1 cellular context compared by ENCODE assay signal in the genomic region with DNA sequence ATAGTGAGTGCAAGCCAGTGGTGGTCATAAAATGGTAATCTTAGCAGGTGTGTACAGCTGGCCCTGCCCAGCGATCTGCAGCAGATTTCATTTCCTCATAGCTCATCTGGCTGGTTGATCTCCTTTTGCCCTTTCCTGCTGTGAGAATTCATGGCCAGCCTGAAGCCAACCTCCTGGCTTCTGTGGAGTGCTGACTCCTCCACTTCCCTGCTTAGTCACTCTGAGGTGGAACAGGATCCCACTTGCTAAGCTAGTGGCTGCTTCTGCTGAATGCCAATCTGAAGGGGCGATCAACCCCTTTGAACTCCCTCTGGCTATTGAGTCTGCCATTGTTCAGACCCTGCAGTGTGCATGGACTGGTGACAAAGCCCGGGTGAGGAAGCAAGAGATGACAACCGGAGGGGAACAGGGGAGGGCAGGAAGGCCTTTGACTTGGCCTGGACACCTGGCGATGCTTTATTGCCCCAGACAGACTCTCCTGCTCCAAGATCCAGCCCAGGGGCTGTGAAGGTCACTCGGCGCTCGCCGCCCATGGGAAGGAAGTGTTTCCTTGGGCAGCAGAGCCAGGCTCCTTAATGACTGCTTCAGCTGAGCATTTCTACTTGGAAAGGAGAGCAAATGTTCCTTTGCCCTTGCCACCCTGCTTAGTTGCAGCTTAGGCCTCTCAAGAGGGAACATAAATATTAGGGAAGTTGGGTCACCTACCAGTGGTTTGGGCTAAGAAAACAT.
TF ChIP-seq lines count a peak whose summit lies in the region.

No MANE protein-coding gene starts in this region.

TF ChIP-seq in IMR-90, 13 proteins besides CTCF, POLR2A, EP300 and RAD21:
- no peak for TF ChIP-seq BHLHE40 (IDR thresholded peaks at IDR 0.05; ENCODE audit: low read depth, low read length)
- no peak for TF ChIP-seq CEBPB (IDR thresholded peaks at IDR 0.05; ENCODE audit: low read depth, low read length)
- no peak for TF ChIP-seq FOS (IDR thresholded peaks at IDR 0.05; ENCODE audit: low read depth, low read length)
- TF ChIP-seq, protein P1, sequence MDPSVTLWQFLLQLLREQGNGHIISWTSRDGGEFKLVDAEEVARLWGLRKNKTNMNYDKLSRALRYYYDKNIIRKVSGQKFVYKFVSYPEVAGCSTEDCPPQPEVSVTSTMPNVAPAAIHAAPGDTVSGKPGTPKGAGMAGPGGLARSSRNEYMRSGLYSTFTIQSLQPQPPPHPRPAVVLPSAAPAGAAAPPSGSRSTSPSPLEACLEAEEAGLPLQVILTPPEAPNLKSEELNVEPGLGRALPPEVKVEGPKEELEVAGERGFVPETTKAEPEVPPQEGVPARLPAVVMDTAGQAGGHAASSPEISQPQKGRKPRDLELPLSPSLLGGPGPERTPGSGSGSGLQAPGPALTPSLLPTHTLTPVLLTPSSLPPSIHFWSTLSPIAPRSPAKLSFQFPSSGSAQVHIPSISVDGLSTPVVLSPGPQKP (IDR thresholded peaks at IDR 0.05; ENCODE audit: borderline replicate concordance, low read depth, low read length) = no peak
- TF ChIP-seq, protein P2, sequence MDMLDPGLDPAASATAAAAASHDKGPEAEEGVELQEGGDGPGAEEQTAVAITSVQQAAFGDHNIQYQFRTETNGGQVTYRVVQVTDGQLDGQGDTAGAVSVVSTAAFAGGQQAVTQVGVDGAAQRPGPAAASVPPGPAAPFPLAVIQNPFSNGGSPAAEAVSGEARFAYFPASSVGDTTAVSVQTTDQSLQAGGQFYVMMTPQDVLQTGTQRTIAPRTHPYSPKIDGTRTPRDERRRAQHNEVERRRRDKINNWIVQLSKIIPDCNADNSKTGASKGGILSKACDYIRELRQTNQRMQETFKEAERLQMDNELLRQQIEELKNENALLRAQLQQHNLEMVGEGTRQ (IDR thresholded peaks at IDR 0.05; ENCODE audit: low read depth, low read length) = no peak
- no peak for TF ChIP-seq MAFK (IDR thresholded peaks at IDR 0.05; ENCODE audit: low read depth, low read length)
TF ChIP-seq in IMR-90: peak in this region for 0.
